Comparison of ENCODE assay signal across 14 cellular contexts in genomic region chr3:159844801-159845261, GRCh38. TPM values are rescaled to one million over a fixed set of nuclear protein-coding genes. Genes with fewer than 3 reads are reported as not detected.
DNase-seq lines count a peak whose midpoint lies in the region; ATAC-seq and TF ChIP-seq lines count a peak whose summit lies in the region.
"Had no signal": no experiment of that assay in that cellular context is flagged by ENCODE, and none has a peak within 500 bp of the region (broad histone marks: within the 10 kb centered on the region; RNA-seq: fewer than 3 reads in every experiment).

No MANE protein-coding gene starts in this region.

- TF ChIP-seq CTCF in glutamatergic neuron (IDR thresholded peaks at IDR 0.05; ENCODE audit: partially characterized antibody, unreplicated experiment) = no peak
- TF ChIP-seq CTCF in sigmoid colon (IDR thresholded peaks at IDR 0.05) = no peak
- TF ChIP-seq CTCF in activated CD8-positive, alpha-beta T cell treated with anti-CD3 and anti-CD28 coated beads for 36 hours (IDR thresholded peaks at IDR 0.05) = no peak

- no peak for TF ChIP-seq POLR2A in sigmoid colon (IDR thresholded peaks at IDR 0.05)

- peaks cover 4% of the 10 kb centered on the region for H3K9me3 Mint-ChIP-seq in glutamatergic neuron (ENCODE audit: unreplicated experiment)
- no peaks in the 10 kb centered on the region for H3K9me3 Mint-ChIP-seq in activated CD8-positive, alpha-beta T cell treated with anti-CD3 and anti-CD28 coated beads for 36 hours
- no peaks in the 10 kb centered on the region for H3K9me3 Mint-ChIP-seq in activated T-cell treated with anti-CD3 and anti-CD28 coated beads, Interleukin-2, amount 50 U/mL, for 24 hours
- H3K9me3 Mint-ChIP-seq: natural killer cell treated with Interleukin-12 subunit alpha and Interleukin-12 subunit beta and Interleukin-15 and Interleukin-18, amount 100 ng/mL, for 72 hours; stimulated activated naive CD8-positive, alpha-beta T cell treated with anti-CD3 and anti-CD28 coated beads, Interleukin-15, amount 100 ng/mL, for 72 hours had no signal

- intact Hi-C loops in sigmoid colon (cut with DNase I) = loop anchor here (5.0 kb wide), 1 partner anchor 37 kb away; no protein-coding TSS in a partner anchor
- intact Hi-C loops in activated CD8-positive, alpha-beta T cell treated with anti-CD3 and anti-CD28 coated beads for 36 hours (cut with micrococcal nuclease) = no loop called here

- H3K4me3 ChIP-seq in BLaER1 treated with 17β-estradiol and CSF1 and Interleukin-3, amounts not matched to agents 10 nM and 100 nM = no peak overlapping the region
- H3K4me3 ChIP-seq in sigmoid colon = no peak overlapping the region

- 79 to 86% methylated on average over 4 of the region's 4 CpGs for WGBS in sigmoid colon, 2 donors

- H3K4me1 ChIP-seq in BLaER1 treated with 17β-estradiol and CSF1 and Interleukin-3, amounts not matched to agents 10 nM and 100 nM = peaks cover 0 to 31% (median 19%) of the 10 kb centered on the region in 10 experiments; a peak in 18 of 20 replicates
- H3K4me1 ChIP-seq in sigmoid colon = peaks cover 0 to 92% (median 79%) of the 10 kb centered on the region in 4 donors

- DNase-seq in SK-MEL-5 (ENCODE audit: low read depth, low spot score) (peak; percentile 68), glutamatergic neuron (peak; percentile 24), sigmoid colon (no peak), RKO (ENCODE audit: low spot score) (no peak)
- no peak for DNase-seq in activated CD8-positive, alpha-beta T cell treated with anti-CD3 and anti-CD28 coated beads for 36 hours
- DNase-seq in activated T-cell treated with anti-CD3 and anti-CD28 coated beads, Interleukin-2, amount 50 U/mL, for 24 hours = no peak
- DNase-seq: activated CD4-positive, alpha-beta T cell treated with anti-CD3 and anti-CD28 coated beads, Interleukin-2, amount 50 U/mL, for 48 hours; left colon; NCI-H2081 treated with DMSO at 0.1 percent for 48 hours; Right ventricle myocardium superior; stimulated activated naive CD8-positive, alpha-beta T cell treated with anti-CD3 and anti-CD28 coated beads, Interleukin-15, amount 100 ng/mL, for 72 hours had no signal

- CTCF ChIA-PET in activated CD8-positive, alpha-beta T cell treated with anti-CD3 and anti-CD28 coated beads for 36 hours (lab: Charles Lee) = interaction anchor here (1.7 kb wide), 1 partner anchor 15 kb away, joined by 5 read pairs; no protein-coding TSS in a partner anchor

- no peak for TF ChIP-seq EP300 in sigmoid colon (IDR thresholded peaks at IDR 0.05)

- no peaks in the 10 kb centered on the region; a peak in 2 of 22 replicates for H3K36me3 ChIP-seq in BLaER1 treated with 17β-estradiol and CSF1 and Interleukin-3, amounts not matched to agents 10 nM and 100 nM
- no peaks in the 10 kb centered on the region for H3K36me3 ChIP-seq in sigmoid colon

- H3K27me3 ChIP-seq in BLaER1 treated with 17β-estradiol and CSF1 and Interleukin-3, amounts not matched to agents 10 nM and 100 nM = no peaks in the 10 kb centered on the region
- no peaks in the 10 kb centered on the region for H3K27me3 ChIP-seq in sigmoid colon

- peak overlapping the region; percentile 85 for H3K4me3 Mint-ChIP-seq in glutamatergic neuron (ENCODE audit: unreplicated experiment)
- H3K4me3 Mint-ChIP-seq in activated CD8-positive, alpha-beta T cell treated with anti-CD3 and anti-CD28 coated beads for 36 hours = no peak overlapping the region
- H3K4me3 Mint-ChIP-seq in activated T-cell treated with anti-CD3 and anti-CD28 coated beads, Interleukin-2, amount 50 U/mL, for 24 hours = no peak overlapping the region
- H3K4me3 Mint-ChIP-seq: natural killer cell treated with Interleukin-12 subunit alpha and Interleukin-12 subunit beta and Interleukin-15 and Interleukin-18, amount 100 ng/mL, for 72 hours; stimulated activated naive CD8-positive, alpha-beta T cell treated with anti-CD3 and anti-CD28 coated beads, Interleukin-15, amount 100 ng/mL, for 72 hours had no signal

- peaks cover 43% of the 10 kb centered on the region for H3K4me1 Mint-ChIP-seq in glutamatergic neuron (ENCODE audit: low read depth, unreplicated experiment)
- no peaks in the 10 kb centered on the region for H3K4me1 Mint-ChIP-seq in activated CD8-positive, alpha-beta T cell treated with anti-CD3 and anti-CD28 coated beads for 36 hours (ENCODE audit: low read depth)
- peaks cover 3% of the 10 kb centered on the region for H3K4me1 Mint-ChIP-seq in activated T-cell treated with anti-CD3 and anti-CD28 coated beads, Interleukin-2, amount 50 U/mL, for 24 hours (ENCODE audit: low read depth)
- H3K4me1 Mint-ChIP-seq: stimulated activated naive CD8-positive, alpha-beta T cell treated with anti-CD3 and anti-CD28 coated beads, Interleukin-15, amount 100 ng/mL, for 72 hours had no signal

- no peaks in the 10 kb centered on the region for H3K27me3 Mint-ChIP-seq in glutamatergic neuron (ENCODE audit: unreplicated experiment)
- peaks cover 15% of the 10 kb centered on the region for H3K27me3 Mint-ChIP-seq in activated CD8-positive, alpha-beta T cell treated with anti-CD3 and anti-CD28 coated beads for 36 hours
- peaks cover 30% of the 10 kb centered on the region for H3K27me3 Mint-ChIP-seq in activated T-cell treated with anti-CD3 and anti-CD28 coated beads, Interleukin-2, amount 50 U/mL, for 24 hours

- H3K27ac Mint-ChIP-seq in glutamatergic neuron (ENCODE audit: unreplicated experiment) = peak overlapping the region; percentile 67
- no peak overlapping the region for H3K27ac Mint-ChIP-seq in activated CD8-positive, alpha-beta T cell treated with anti-CD3 and anti-CD28 coated beads for 36 hours
- H3K27ac Mint-ChIP-seq in activated T-cell treated with anti-CD3 and anti-CD28 coated beads, Interleukin-2, amount 50 U/mL, for 24 hours = no peak overlapping the region
- H3K27ac Mint-ChIP-seq: natural killer cell treated with Interleukin-12 subunit alpha and Interleukin-12 subunit beta and Interleukin-15 and Interleukin-18, amount 100 ng/mL, for 72 hours; stimulated activated naive CD8-positive, alpha-beta T cell treated with anti-CD3 and anti-CD28 coated beads, Interleukin-15, amount 100 ng/mL, for 72 hours had no signal

- ATAC-seq in activated CD8-positive, alpha-beta T cell treated with anti-CD3 and anti-CD28 coated beads for 36 hours = no peak
- ATAC-seq in GM21390 (IDR thresholded peaks at IDR 0.05; ENCODE audit: unreplicated experiment) = no peak
- ATAC-seq: left colon; natural killer cell treated with Interleukin-12 subunit alpha and Interleukin-12 subunit beta and Interleukin-15 and Interleukin-18, amount 100 ng/mL, for 72 hours; stimulated activated naive CD8-positive, alpha-beta T cell treated with anti-CD3 and anti-CD28 coated beads, Interleukin-15, amount 100 ng/mL, for 72 hours had no signal

- in situ Hi-C loops in SK-MEL-5 (cut with HindIII; ENCODE audit: low pct_unique_long_range_greater_than_20kb, low sequenced_read_pairs) = no loop called here

- peaks cover 6 to 24% (median 18%) of the 10 kb centered on the region in 11 experiments for H3K9me3 ChIP-seq in BLaER1 treated with 17β-estradiol and CSF1 and Interleukin-3, amounts not matched to agents 10 nM and 100 nM (replicated peaks in 1 of 11)
- H3K9me3 ChIP-seq in sigmoid colon = no peaks in the 10 kb centered on the region

- H4K20me1 ChIP-seq in BLaER1 treated with 17β-estradiol and CSF1 and Interleukin-3, amounts not matched to agents 10 nM and 100 nM = no peaks in the 10 kb centered on the region

- H3K27ac ChIP-seq in BLaER1 treated with 17β-estradiol and CSF1 and Interleukin-3, amounts not matched to agents 10 nM and 100 nM = peak overlapping the region in 6 of 11 experiments; percentile 4 to 36 (median 26); a peak in 7 of 22 replicates
- peak overlapping the region; percentile 57 to 85 (median 72) for H3K27ac ChIP-seq in sigmoid colon

- H3K9ac ChIP-seq in BLaER1 treated with 17β-estradiol and CSF1 and Interleukin-3, amounts not matched to agents 10 nM and 100 nM = no peak overlapping the region

- POLR2A ChIA-PET in activated CD8-positive, alpha-beta T cell treated with anti-CD3 and anti-CD28 coated beads for 36 hours (lab: Charles Lee) = no interaction called here

- peaks cover 5% of the 10 kb centered on the region for H3K36me3 Mint-ChIP-seq in glutamatergic neuron (ENCODE audit: unreplicated experiment)
- no peaks in the 10 kb centered on the region for H3K36me3 Mint-ChIP-seq in activated CD8-positive, alpha-beta T cell treated with anti-CD3 and anti-CD28 coated beads for 36 hours (ENCODE audit: low read depth)
- no peaks in the 10 kb centered on the region for H3K36me3 Mint-ChIP-seq in activated T-cell treated with anti-CD3 and anti-CD28 coated beads, Interleukin-2, amount 50 U/mL, for 24 hours (ENCODE audit: low read depth)
- H3K36me3 Mint-ChIP-seq: natural killer cell treated with Interleukin-12 subunit alpha and Interleukin-12 subunit beta and Interleukin-15 and Interleukin-18, amount 100 ng/mL, for 72 hours had no signal

- peak overlapping the region in 9 of 11 experiments; percentile 1 to 66 (median 60); a peak in 17 of 22 replicates for H3K4me2 ChIP-seq in BLaER1 treated with 17β-estradiol and CSF1 and Interleukin-3, amounts not matched to agents 10 nM and 100 nM

RNA-seq across cellular contexts. Expression of gene SCHIP1, which starts 5.2 kb away (rescaled TPM):
- 0.03 and 0.08 TPM in 2 replicates for total RNA-seq in SK-MEL-5 (2014; rRNA removed; shearing (Covaris generic))
- not detected in 2 replicates for polyA plus RNA-seq in SK-MEL-5 (2015; cell fraction: cytosol; rRNA removed)
- 1.3 and 1.5 TPM in 2 replicates for polyA plus RNA-seq in SK-MEL-5 (2015; cell fraction: nucleus; rRNA removed)
- total RNA-seq in glutamatergic neuron (ENCODE audit: unreplicated experiment) (76.3 TPM), sigmoid colon (10 to 100 TPM; 19.9 to 44.1 (median 31.3) TPM)
- polyA plus RNA-seq in sigmoid colon = 1 to 10 TPM in 2 of 3 donors, not detected in 1; 1.8 to 4.1 TPM
- not detected for total RNA-seq in activated CD8-positive, alpha-beta T cell treated with anti-CD3 and anti-CD28 coated beads for 36 hours
- total RNA-seq: natural killer cell treated with Interleukin-12 subunit alpha and Interleukin-12 subunit beta and Interleukin-15 and Interleukin-18, amount 100 ng/mL, for 72 hours had no signal

Comparison
In these comparisons a context has a peak if more than half of its experiments do, and no peak if none do; other contexts are left out.
1. DNase-seq: peak in SK-MEL-5 (single experiment) and glutamatergic neuron (single experiment); none in sigmoid colon (single experiment), activated CD8-positive, alpha-beta T cell treated with anti-CD3 and anti-CD28 coated beads for 36 hours (single experiment), RKO (single experiment) and activated T-cell treated with anti-CD3 and anti-CD28 coated beads, Interleukin-2, amount 50 U/mL, for 24 hours (single experiment).
2. RNA of gene SCHIP1, which starts 5.2 kb away (total RNA-seq): 76.3 TPM in glutamatergic neuron (single experiment) and 19.9 to 44.1 TPM in sigmoid colon; not detected in activated CD8-positive, alpha-beta T cell treated with anti-CD3 and anti-CD28 coated beads for 36 hours and 0.03 to 0.08 TPM in SK-MEL-5; every median in the first group is over 10 times any median in the second.